In genomic region chr21:45421071-45421845, GRCh38 we compare ENCODE assay signal across 10 cellular contexts. TPM values are rescaled to one million over a fixed set of nuclear protein-coding genes. Genes with fewer than 3 reads are reported as not detected.
DNase-seq lines count a peak whose midpoint lies in the region; ATAC-seq and TF ChIP-seq lines count a peak whose summit lies in the region.
"Had no signal": no experiment of that assay in that cellular context is flagged by ENCODE, and none has a peak within 500 bp of the region (broad histone marks: within the 10 kb centered on the region; RNA-seq: fewer than 3 reads in every experiment).

No MANE protein-coding gene starts in this region.

- peaks cover 34% of the 10 kb centered on the region for H3K4me1 Mint-ChIP-seq in GM23338

- H3K4me1 ChIP-seq in mammary epithelial cell (ENCODE audit: insufficient read depth, low read length) (peaks cover 12% of the 10 kb centered on the region), GM23338 (ENCODE audit: insufficient read depth) (peaks cover 21% of the 10 kb centered on the region)

- no peak overlapping the region for H3K9ac ChIP-seq in mammary epithelial cell (ENCODE audit: insufficient read depth, low read length)

- no peaks in the 10 kb centered on the region for H3K9me3 ChIP-seq in mammary epithelial cell (replicated peaks; ENCODE audit: insufficient read depth, low read length)

- no peak overlapping the region for H3K27ac ChIP-seq in mammary epithelial cell (ENCODE audit: insufficient read depth, low read depth, low read length)
- no peak overlapping the region for H3K27ac ChIP-seq in GM23338 (ENCODE audit: low read depth)

- no peaks in the 10 kb centered on the region for H3K27me3 ChIP-seq in mammary epithelial cell (ENCODE audit: insufficient read depth, low read length)
- no peaks in the 10 kb centered on the region for H3K27me3 ChIP-seq in GM23338 (ENCODE audit: insufficient read depth)

- no peaks in the 10 kb centered on the region for H3K36me3 ChIP-seq in mammary epithelial cell (ENCODE audit: insufficient read depth, low read length)
- H3K36me3 ChIP-seq in GM23338 (ENCODE audit: insufficient read depth), result no peaks in the 10 kb centered on the region

- intact Hi-C loops in mammary epithelial cell (cut with micrococcal nuclease), result no loop called here

- peaks cover 8% of the 10 kb centered on the region for H3K27me3 Mint-ChIP-seq in GM23338 (ENCODE audit: insufficient read depth, low read depth, poor library complexity)

- no TSS peak for BruUV-seq in mammary epithelial cell (replicated peaks; lab: Mats Ljungman, UMichigan)

- CTCF ChIA-PET in mammary epithelial cell (lab: Charles Lee; ENCODE audit: low non-redundant PET), result no interaction called here

- dilution Hi-C loops in mammary epithelial cell (cut with HindIII; ENCODE audit: low sequenced_read_pairs), result loop anchor here (5.0 kb wide), 1 partner anchor 89 kb away; no protein-coding TSS in a partner anchor

- no peaks in the 10 kb centered on the region for H3F3A ChIP-seq in GM23338 (replicated peaks; ENCODE audit: low read depth)

- no peaks in the 10 kb centered on the region for H4K20me1 ChIP-seq in mammary epithelial cell (ENCODE audit: insufficient read depth, low read length)
- peaks cover 17% of the 10 kb centered on the region; the same call in 1 of the 2 replicates for H4K20me1 ChIP-seq in GM23338 (replicated peaks; ENCODE audit: insufficient read depth)

- ATAC-seq in left lobe of liver, result peak; percentile 3
- ATAC-seq in GM23338, result no peak

- H3K4me3 ChIP-seq in mammary epithelial cell (replicated peaks in 1 of 3; ENCODE audit: insufficient read depth in 1 of 3, low read depth in 2 of 3, low read length in 3 of 3) (no peak overlapping the region), GM23338 (no peak overlapping the region)

- WGBS in mammary epithelial cell (ENCODE audit: low coverage, missing lambda C conversion rate), result 66% methylated on average over 22 of the region's 25 CpGs

- H3K27ac Mint-ChIP-seq in GM23338, result no peak overlapping the region
- H3K27ac Mint-ChIP-seq: T-helper 1 cell treated with Interleukin-12 subunit alpha and Interleukin-12 subunit beta and Interleukin-4 antibody, amounts not matched to agents 30 μg/mL and 1 μg/mL, for 36 hours had no signal

- in situ Hi-C loops in mammary epithelial cell (cut with MboI; ENCODE audit: low sequenced_read_pairs in 2 of 2), result no loop called here

- peaks cover 4% of the 10 kb centered on the region; the same call in 2 of the 3 replicates for H3K36me3 Mint-ChIP-seq in GM23338 (ENCODE audit: low read depth)

- H3K9me3 Mint-ChIP-seq in GM23338, result no peaks in the 10 kb centered on the region
- H3K9me3 Mint-ChIP-seq: T-helper 1 cell treated with Interleukin-12 subunit alpha and Interleukin-12 subunit beta and Interleukin-4 antibody, amounts not matched to agents 30 μg/mL and 1 μg/mL, for 36 hours had no signal

- TF ChIP-seq CTCF in mammary epithelial cell (conservative IDR thresholded peaks at IDR 0.05 in 1 of 2, IDR thresholded peaks at IDR 0.05 in 1 of 2; ENCODE audit: extremely low read depth in 1 of 2, insufficient read depth in 1 of 2, low read depth in 1 of 2, low read length in 2 of 2) (no peak), GM23338 (conservative IDR thresholded peaks at IDR 0.05; ENCODE audit: low read depth in 2 of 2) (no peak)

- no peak overlapping the region for H3K4me3 Mint-ChIP-seq in GM23338
- H3K4me3 Mint-ChIP-seq: T-helper 1 cell treated with Interleukin-12 subunit alpha and Interleukin-12 subunit beta and Interleukin-4 antibody, amounts not matched to agents 30 μg/mL and 1 μg/mL, for 36 hours had no signal

- H3K79me2 ChIP-seq in mammary epithelial cell (ENCODE audit: insufficient read depth, low read length), result peaks cover 28% of the 10 kb centered on the region
- H3K79me2 ChIP-seq in GM23338 (replicated peaks; ENCODE audit: insufficient read depth), result peaks cover 99% of the 10 kb centered on the region

- H3K4me2 ChIP-seq in mammary epithelial cell (ENCODE audit: insufficient read depth, low read depth, low read length) (no peak overlapping the region), GM23338 (no peak overlapping the region)

- H2AFZ ChIP-seq in mammary epithelial cell (ENCODE audit: low read depth, low read length) (no peak overlapping the region), GM23338 (no peak overlapping the region)

- no peaks in the 10 kb centered on the region for H3K9me2 ChIP-seq in GM23338 (ENCODE audit: insufficient read depth)

- DNase-seq in NCI-H2196 (lab: John Stamatoyannopoulos, UW; ENCODE audit: unreplicated experiment), result peak; percentile 58
- DNase-seq in NCI-H2196 treated with DMSO at 0.1 percent for 48 hours (lab: John Stamatoyannopoulos, UW; ENCODE audit: unreplicated experiment), result no peak
- DNase-seq in mammary epithelial cell, result peak; percentile 20
- DNase-seq in left lobe of liver (ENCODE audit: low spot score), result no peak
- peak; percentile 85 for DNase-seq in ureter (ENCODE audit: low spot score)
- no peak for DNase-seq in stimulated activated CD4-positive, alpha-beta T cell treated with anti-CD3 and anti-CD28 coated beads, Interleukin-4, amount 100 ng/mL, for 4 hours
- DNase-seq in GM23338 (ENCODE audit: low spot score), result no peak
- DNase-seq in SHP77 (lab: John Stamatoyannopoulos, UW), result no peak
- DNase-seq: activated CD8-positive, alpha-beta memory T cell treated with anti-CD3 and anti-CD28 coated beads, Interleukin-2, amount 50 U/mL, for 48 hours had no signal

TF ChIP-seq in GM23338, 12 proteins besides CTCF, POLR2A, EP300 and RAD21:
- TF ChIP-seq EZH2 (IDR thresholded peaks at IDR 0.05; ENCODE audit: low read depth, unreplicated experiment) (no peak), ZNF114 (CRISPR knock-in tag; IDR thresholded peaks at IDR 0.05) (no peak), NANOG (IDR thresholded peaks at IDR 0.05; ENCODE audit: borderline replicate concordance) (no peak), EZH2phosphoT487 (IDR thresholded peaks at IDR 0.05; ENCODE audit: unreplicated experiment) (no peak), STAT1 (IDR thresholded peaks at IDR 0.05; ENCODE audit: unreplicated experiment) (no peak), CREB1 (CRISPR knock-in tag; IDR thresholded peaks at IDR 0.05; ENCODE audit: low read depth) (no peak)
TF ChIP-seq in GM23338: peak in this region for 0.

RNA-seq across cellular contexts. Expression of gene COL18A1, which starts 16.3 kb away (rescaled TPM):
- total RNA-seq in mammary epithelial cell (10 to 100 TPM; 45.6 to 79.7 TPM), left lobe of liver (499 TPM), ureter (90.4 TPM)
- polyA plus RNA-seq in mammary epithelial cell (27.3 TPM), GM23338 (2016; fragmentation: Nextera tagmentation; extraction: Ambion mirVana) (38.4 and 45.1 TPM in 2 replicates)
- 7.5 TPM for polyA minus RNA-seq in mammary epithelial cell
- 287 and 430 TPM in 2 replicates for total RNA-seq in GM23338 (2014; rRNA removed; shearing (Covaris generic))

Comparison
In these comparisons a context has a peak if more than half of its experiments do, and no peak if none do; other contexts are left out.
1. DNase-seq: peak in NCI-H2196 (single experiment), mammary epithelial cell (single experiment) and ureter (single experiment); none in NCI-H2196 treated with DMSO at 0.1 percent for 48 hours (single experiment), left lobe of liver (single experiment), stimulated activated CD4-positive, alpha-beta T cell treated with anti-CD3 and anti-CD28 coated beads, Interleukin-4, amount 100 ng/mL, for 4 hours (0 of 2), GM23338 (single experiment) and SHP77 (0 of 2).